ENCODE assay signal across 34 cellular contexts in the genomic region with DNA sequence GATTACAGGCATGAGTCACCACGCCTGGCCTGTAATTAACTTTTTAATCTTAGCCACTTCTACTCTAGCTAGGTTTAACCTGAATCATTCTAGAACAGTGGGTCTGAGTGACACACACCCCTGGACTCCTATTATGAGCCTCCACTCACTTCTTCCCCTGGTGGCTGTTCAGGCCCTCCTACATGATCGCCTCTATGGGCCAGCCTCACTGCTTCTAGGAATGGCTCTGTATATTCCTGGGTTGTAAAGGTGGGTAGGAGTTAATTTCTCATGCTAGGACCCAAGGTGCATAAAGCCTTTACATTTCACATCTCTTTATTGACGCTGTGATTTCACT. TPM values are rescaled to one million over a fixed set of nuclear protein-coding genes. Genes with fewer than 3 reads are reported as not detected.
"Had no signal": no experiment of that assay in that cellular context is flagged by ENCODE, and none has a peak within 500 bp of the region (broad histone marks: within the 10 kb centered on the region; RNA-seq: fewer than 3 reads in every experiment).

No MANE protein-coding gene starts in this region.

- H3K36me3 Mint-ChIP-seq: stimulated activated naive B cell treated with anti-CD40 and anti-IgM and Interleukin-4, amounts not matched to agents 10 μg/mL and 1 μg/mL and 100 μg/mL, for 72 hours had no signal

- H3K27me3 Mint-ChIP-seq: activated T-cell treated with anti-CD3 and anti-CD28 coated beads, Interleukin-2, amount 50 U/mL, for 24 hours had no signal

- DNase-seq: activated CD4-positive, alpha-beta memory T cell treated with anti-CD3 and anti-CD28 coated beads, Interleukin-2, amount 10 ng/mL, durations not matched to agents 7 days and 5 days; activated CD4-positive, alpha-beta T cell treated with anti-CD3 and anti-CD28 coated beads, Interleukin-2, amount 10 ng/mL, durations not matched to agents 24 days and 14 days; activated CD8-positive, alpha-beta memory T cell treated with anti-CD3 and anti-CD28 coated beads, Interleukin-2, amount 50 U/mL, for 48 hours; activated gamma-delta T cell; activated naive CD4-positive, alpha-beta T cell treated with anti-CD3 and anti-CD28 coated beads, Interleukin-2, amount 50 U/mL, for 16 hours; activated T-cell treated with anti-CD3 and anti-CD28 coated beads, Interleukin-2, amount 50 U/mL, for 24 hours; amniotic stem cell; caudate nucleus; cortex of kidney; effector memory CD8-positive, alpha-beta T cell; erythroblast; head of caudate nucleus; hippocampal formation; left cardiac atrium; left ventricle myocardium superior; nephron progenitor cell; sigmoid colon; stimulated activated CD4-positive, alpha-beta T cell treated with anti-CD3 and anti-CD28 coated beads, Interleukin-1b, Interleukin-23, amount 100 ng/mL, for 48 hours; stimulated activated naive B cell treated with anti-CD40 and anti-IgM and Interleukin-4, amounts not matched to agents 10 μg/mL and 1 μg/mL and 100 μg/mL, for 72 hours had no signal

- H3K36me3 ChIP-seq: neutrophil, sigmoid colon, tibial nerve had no signal

- H3K9me3 Mint-ChIP-seq: activated CD4-positive, alpha-beta memory T cell treated with anti-CD3 and anti-CD28 coated beads, Interleukin-2, amount 10 ng/mL, durations not matched to agents 7 days and 5 days; activated CD4-positive, alpha-beta T cell treated with anti-CD3 and anti-CD28 coated beads, Interleukin-2, amount 10 ng/mL, durations not matched to agents 24 days and 14 days; activated T-cell treated with anti-CD3 and anti-CD28 coated beads, Interleukin-2, amount 50 U/mL, for 24 hours; effector memory CD8-positive, alpha-beta T cell; nephron progenitor cell; stimulated activated naive B cell treated with anti-CD40 and anti-IgM and Interleukin-4, amounts not matched to agents 10 μg/mL and 1 μg/mL and 100 μg/mL, for 72 hours had no signal

- H3K4me1 Mint-ChIP-seq: nephron progenitor cell had no signal

- H3K27ac ChIP-seq: neutrophil, sigmoid colon, tibial nerve, VCaP had no signal

- ATAC-seq: activated CD4-positive, CD25-positive, alpha-beta regulatory T cell treated with anti-CD3 and anti-CD28 coated beads, Interleukin-2, amount 50 U/mL, for 24 hours; effector memory CD8-positive, alpha-beta T cell; left cardiac atrium; left ventricle myocardium superior; stimulated activated naive B cell treated with anti-CD40 and anti-IgM and Interleukin-4, amounts not matched to agents 10 μg/mL and 1 μg/mL and 100 μg/mL, for 72 hours had no signal

- H3K4me3 Mint-ChIP-seq: activated CD4-positive, alpha-beta memory T cell treated with anti-CD3 and anti-CD28 coated beads, Interleukin-2, amount 10 ng/mL, durations not matched to agents 7 days and 5 days; activated CD4-positive, alpha-beta T cell treated with anti-CD3 and anti-CD28 coated beads, Interleukin-2, amount 10 ng/mL, durations not matched to agents 24 days and 14 days; activated T-cell treated with anti-CD3 and anti-CD28 coated beads, Interleukin-2, amount 50 U/mL, for 24 hours; effector memory CD8-positive, alpha-beta T cell; nephron progenitor cell; stimulated activated naive B cell treated with anti-CD40 and anti-IgM and Interleukin-4, amounts not matched to agents 10 μg/mL and 1 μg/mL and 100 μg/mL, for 72 hours had no signal

- H3K27ac Mint-ChIP-seq: activated CD4-positive, alpha-beta memory T cell treated with anti-CD3 and anti-CD28 coated beads, Interleukin-2, amount 10 ng/mL, durations not matched to agents 7 days and 5 days; activated CD4-positive, alpha-beta T cell treated with anti-CD3 and anti-CD28 coated beads, Interleukin-2, amount 10 ng/mL, durations not matched to agents 24 days and 14 days; activated T-cell treated with anti-CD3 and anti-CD28 coated beads, Interleukin-2, amount 50 U/mL, for 24 hours; effector memory CD8-positive, alpha-beta T cell; nephron progenitor cell; stimulated activated naive B cell treated with anti-CD40 and anti-IgM and Interleukin-4, amounts not matched to agents 10 μg/mL and 1 μg/mL and 100 μg/mL, for 72 hours had no signal

- H3K27me3 ChIP-seq: sigmoid colon, tibial nerve had no signal

- H3K4me3 ChIP-seq: sigmoid colon, smooth muscle cell, tibial nerve had no signal

RNA-seq across cellular contexts. Expression of gene RNU6-8, which starts 8.0 kb away (rescaled TPM):
- total RNA-seq: activated CD4-positive, alpha-beta memory T cell treated with anti-CD3 and anti-CD28 coated beads, Interleukin-2, amount 10 ng/mL, durations not matched to agents 7 days and 5 days; activated CD4-positive, alpha-beta T cell treated with anti-CD3 and anti-CD28 coated beads, Interleukin-2, amount 10 ng/mL, durations not matched to agents 24 days and 14 days; astrocyte; chondrocyte; left cardiac atrium; left ventricle myocardium superior; lung microvascular endothelial cell; mucosa of gallbladder; osteocyte; posterior vena cava; renal cortical epithelial cell; sigmoid colon; smooth muscle cell; T-helper 1 cell treated with Interleukin-12 subunit alpha and Interleukin-12 subunit beta and Interleukin-4 antibody, amounts not matched to agents 30 ng/mL and 1 ng/mL, for 36 hours; temporal lobe; tibial nerve; ureter had no signal

RNA-seq across cellular contexts. Expression of gene RNU6-7, which starts 9.2 kb away (rescaled TPM):
- total RNA-seq: activated CD4-positive, alpha-beta memory T cell treated with anti-CD3 and anti-CD28 coated beads, Interleukin-2, amount 10 ng/mL, durations not matched to agents 7 days and 5 days; activated CD4-positive, alpha-beta T cell treated with anti-CD3 and anti-CD28 coated beads, Interleukin-2, amount 10 ng/mL, durations not matched to agents 24 days and 14 days; astrocyte; chondrocyte; left cardiac atrium; left ventricle myocardium superior; lung microvascular endothelial cell; mucosa of gallbladder; osteocyte; posterior vena cava; renal cortical epithelial cell; sigmoid colon; smooth muscle cell; T-helper 1 cell treated with Interleukin-12 subunit alpha and Interleukin-12 subunit beta and Interleukin-4 antibody, amounts not matched to agents 30 ng/mL and 1 ng/mL, for 36 hours; temporal lobe; tibial nerve; ureter had no signal
